ENCODE assay signal across 16 cellular contexts in the genomic region with DNA sequence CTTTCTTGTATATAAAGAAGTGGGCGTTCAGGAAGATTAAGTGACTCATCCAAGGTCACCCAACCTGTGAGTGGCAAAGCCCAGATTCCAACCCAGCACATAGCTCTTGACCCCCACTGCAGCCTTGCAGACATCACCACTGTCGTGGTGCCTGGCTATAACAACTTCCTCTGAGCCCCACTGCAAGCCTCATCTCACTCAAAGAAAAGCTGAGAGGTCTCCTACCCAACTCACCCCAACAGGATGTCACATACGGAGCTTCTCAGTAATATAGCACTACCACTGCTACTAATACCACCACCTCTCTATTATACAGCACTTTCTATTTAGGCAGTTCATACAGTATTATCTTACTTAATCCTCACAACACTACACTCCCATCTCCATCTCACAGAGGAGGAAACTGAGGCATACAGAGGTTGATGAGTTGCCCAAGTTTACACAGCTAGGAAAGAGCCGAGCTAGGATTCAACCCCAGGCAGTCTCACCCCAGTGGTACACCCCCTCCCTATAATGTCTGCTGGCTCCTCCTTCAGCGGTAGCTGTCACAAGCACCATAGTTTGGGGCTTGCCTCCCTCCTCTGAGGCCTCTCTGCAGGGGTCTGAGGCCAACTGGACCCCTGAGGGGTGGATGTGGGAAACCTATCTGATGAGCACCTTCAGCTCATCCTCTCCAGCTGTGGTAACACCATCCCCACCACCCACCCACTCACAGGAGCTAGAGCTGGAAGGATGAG. TPM values are rescaled to one million over a fixed set of nuclear protein-coding genes. Genes with fewer than 3 reads are reported as not detected.
DNase-seq lines count a peak whose midpoint lies in the region; ATAC-seq and TF ChIP-seq lines count a peak whose summit lies in the region.
"Had no signal": no experiment of that assay in that cellular context is flagged by ENCODE, and none has a peak within 500 bp of the region (broad histone marks: within the 10 kb centered on the region; RNA-seq: fewer than 3 reads in every experiment).

No MANE protein-coding gene starts in this region.

- no peak overlapping the region for H3K9ac ChIP-seq in OCI-LY1 (ENCODE audit: low read length)
- H3K9ac ChIP-seq: parathyroid adenoma had no signal

- H3K4me1 Mint-ChIP-seq in effector memory CD8-positive, alpha-beta T cell (ENCODE audit: low read depth in 2 of 2), result peaks cover 31 to 32% of the 10 kb centered on the region in 2 donors
- H3K4me1 Mint-ChIP-seq: WTC11 had no signal

- no peak overlapping the region for H3K4me3 ChIP-seq in heart right ventricle
- H3K4me3 ChIP-seq in OCI-LY1 (ENCODE audit: low read depth, low read length, poor library complexity, severe bottlenecking), result no peak overlapping the region
- H3K4me3 ChIP-seq in thoracic aorta, result no peak overlapping the region
- H3K4me3 ChIP-seq: hepatocyte, SJCRH30 had no signal

- H3K9me3 Mint-ChIP-seq in effector memory CD8-positive, alpha-beta T cell, result no peaks in the 10 kb centered on the region
- H3K9me3 Mint-ChIP-seq: WTC11 had no signal

- H3K9me3 ChIP-seq in heart right ventricle (no peaks in the 10 kb centered on the region), OCI-LY1 (ENCODE audit: low read length) (no peaks in the 10 kb centered on the region), thoracic aorta (no peaks in the 10 kb centered on the region)
- H3K9me3 ChIP-seq: SJCRH30 had no signal

- H3K4me1 ChIP-seq in heart right ventricle, result peaks cover 26 to 100% (median 91%) of the 10 kb centered on the region in 9 donors
- peaks cover 40% of the 10 kb centered on the region for H3K4me1 ChIP-seq in OCI-LY1 (ENCODE audit: insufficient read depth, low read length, severe bottlenecking)
- H3K4me1 ChIP-seq in thoracic aorta (ENCODE audit: control insufficient read depth in 1 of 2, low read depth in 2 of 2), result peaks cover 48 to 67% of the 10 kb centered on the region in 2 donors

- no peaks in the 10 kb centered on the region for H3F3A ChIP-seq in OCI-LY1 (ENCODE audit: insufficient read depth, low read length)

- peak overlapping the region in 1 of 2 donors; percentile 0 for H3K4me3 Mint-ChIP-seq in effector memory CD8-positive, alpha-beta T cell
- H3K4me3 Mint-ChIP-seq: WTC11 had no signal

- H3K36me3 ChIP-seq in heart right ventricle (peaks cover 0 to 5% (median 0%) of the 10 kb centered on the region in 9 donors), OCI-LY1 (ENCODE audit: insufficient read depth, low read length) (no peaks in the 10 kb centered on the region; the same call in 1 of the 2 replicates), thoracic aorta (no peaks in the 10 kb centered on the region)
- H3K36me3 ChIP-seq: SJCRH30 had no signal

- no peaks in the 10 kb centered on the region for H3K9me2 ChIP-seq in OCI-LY1 (ENCODE audit: low read depth, low read length)

- no peak for ATAC-seq in heart right ventricle
- ATAC-seq in Right ventricle myocardium inferior, result no peak
- ATAC-seq in effector memory CD8-positive, alpha-beta T cell (replicated peaks), result peak; percentile 46
- ATAC-seq in thoracic aorta (ENCODE audit: insufficient number of reproducible peaks, low FRiP score, low read depth), result no peak
- ATAC-seq in GM19324 (IDR thresholded peaks at IDR 0.05; ENCODE audit: low FRiP score, unreplicated experiment), result no peak
- ATAC-seq: WTC11 had no signal

- no peak for DNase-seq in heart right ventricle
- no peak for DNase-seq in Right ventricle myocardium inferior (ENCODE audit: missing footprints)
- no peak for DNase-seq in effector memory CD8-positive, alpha-beta T cell
- DNase-seq in thoracic aorta (ENCODE audit: low spot score), result no peak
- DNase-seq in activated gamma-delta T cell (lab: John Stamatoyannopoulos, UW), result no peak
- no peak for DNase-seq in RKO (ENCODE audit: low spot score)
- DNase-seq: HCEC 1CT, NCI-H146, NCI-H526 treated with DMSO at 0.1 percent for 48 hours, SJCRH30 had no signal

- 44 to 66% methylated on average over 5 of the region's 5 CpGs for WGBS in heart right ventricle, 2 donors

- H3K79me2 ChIP-seq in OCI-LY1 (ENCODE audit: insufficient read depth, low read length), result no peaks in the 10 kb centered on the region

- no peaks in the 10 kb centered on the region for H3K27me3 Mint-ChIP-seq in effector memory CD8-positive, alpha-beta T cell

- no peaks in the 10 kb centered on the region for H4K20me1 ChIP-seq in OCI-LY1 (ENCODE audit: insufficient read depth, low read length)

- H3K36me3 Mint-ChIP-seq in effector memory CD8-positive, alpha-beta T cell (ENCODE audit: insufficient read depth), result peaks cover 9% of the 10 kb centered on the region
- H3K36me3 Mint-ChIP-seq: WTC11 had no signal

- H2AFZ ChIP-seq in OCI-LY1 (ENCODE audit: low read length), result no peak overlapping the region
- H2AFZ ChIP-seq: hepatocyte, parathyroid adenoma had no signal

- TF ChIP-seq CTCF in heart right ventricle (IDR thresholded peaks at IDR 0.05) (no peak), OCI-LY1 (IDR thresholded peaks at IDR 0.05; ENCODE audit: low read length) (no peak), thoracic aorta (IDR thresholded peaks at IDR 0.05) (no peak)

- H3K27ac ChIP-seq in heart right ventricle (peak overlapping the region; percentile 43 to 91 (median 78)), OCI-LY1 (ENCODE audit: low read depth, low read length, poor library complexity, severe bottlenecking) (peak overlapping the region; percentile 3), thoracic aorta (peak overlapping the region; percentile 12 to 19)
- H3K27ac ChIP-seq: hepatocyte, parathyroid adenoma, SJCRH30 had no signal

- H3K27me3 ChIP-seq in heart right ventricle, result no peaks in the 10 kb centered on the region
- H3K27me3 ChIP-seq in OCI-LY1 (ENCODE audit: insufficient read depth, low read length), result no peaks in the 10 kb centered on the region
- H3K27me3 ChIP-seq in thoracic aorta (replicated peaks; ENCODE audit: insufficient read depth), result no peaks in the 10 kb centered on the region
- H3K27me3 ChIP-seq: hepatocyte, SJCRH30 had no signal

- intact Hi-C loops in heart right ventricle (cut with DNase I), result no loop called here
- intact Hi-C loops in Right ventricle myocardium inferior (cut with DNase I), result no loop called here

- H3K27ac Mint-ChIP-seq in effector memory CD8-positive, alpha-beta T cell, result peak overlapping the region; percentile 66 to 69
- H3K27ac Mint-ChIP-seq: WTC11 had no signal

- peak overlapping the region; percentile 5; the same call in 1 of the 2 replicates for H3K4me2 ChIP-seq in OCI-LY1 (ENCODE audit: low read length)

RNA-seq across cellular contexts. Expression of gene TFEB, which starts 19.5 kb away (rescaled TPM):
- total RNA-seq in heart right ventricle (10 to 100 TPM; 29.2 to 47.0 (median 39.6) TPM), Right ventricle myocardium inferior (39.5 TPM), thoracic aorta (10 to 100 TPM; 22.9 to 23.8 TPM)
- polyA plus RNA-seq in heart right ventricle, result 10 to 100 TPM; 36.9 to 52.3 TPM

RNA-seq across cellular contexts. Expression of gene PGC, which starts 31.2 kb away (rescaled TPM):
- total RNA-seq in heart right ventricle (not detected), Right ventricle myocardium inferior (not detected), thoracic aorta (10 to 100 TPM in 1 of 2 donors, not detected in 1; 53.1 TPM)
- 1 to 10 TPM in 1 of 2 donors, under 1 TPM in 1; 0.58 to 2.0 TPM for polyA plus RNA-seq in heart right ventricle
- total RNA-seq: lung microvascular endothelial cell, SJCRH30 had no signal

Comparison
In these comparisons a context has a peak if more than half of its experiments do, and no peak if none do; other contexts are left out.
1. H3K27ac ChIP-seq: peak in every context shown above with its lines; median percentile 78 in heart right ventricle; 16 in thoracic aorta; 3 in OCI-LY1.